In genomic region chr2:45030553-45030952, GRCh38 we compare ENCODE assay signal across 9 cellular contexts. TPM values are rescaled to one million over a fixed set of nuclear protein-coding genes. Genes with fewer than 3 reads are reported as not detected.
"Had no signal": no experiment of that assay in that cellular context is flagged by ENCODE, and none has a peak within 500 bp of the region (broad histone marks: within the 10 kb centered on the region; RNA-seq: fewer than 3 reads in every experiment).

No MANE protein-coding gene starts in this region.

- DNase-seq: GDM1, GF-D8 had no signal

- H3K4me3 ChIP-seq: GM12878 had no signal

- ATAC-seq: GM12878 had no signal

- FAIRE-seq: G401.6, GM12878, GM12891, GM12892, GM18507, GM19239 had no signal

RNA-seq across cellular contexts. Expression of gene SIX2, which starts 21.3 kb away (rescaled TPM):
- total RNA-seq: G401, GM12878 had no signal
- polyA plus RNA-seq: GM12878 had no signal
